In genomic region chr2:155662224-155662623, GRCh38 we compare ENCODE assay signal across 28 cellular contexts.
"Had no signal": no experiment of that assay in that cellular context is flagged by ENCODE, and none has a peak within 500 bp of the region (broad histone marks: within the 10 kb centered on the region; RNA-seq: fewer than 3 reads in every experiment).

No MANE protein-coding gene starts in this region.

- FAIRE-seq: islet of Langerhans, urothelium cell line had no signal

- H3K4me1 ChIP-seq: left lung, lower lobe of right lung, pancreas, prostate gland, suprapubic skin, tibial artery, upper lobe of right lung had no signal

- H3K27me3 ChIP-seq: left lung, pancreas, suprapubic skin, tibial artery, upper lobe of right lung had no signal

- DNase-seq: immature natural killer cell; kidney; left colon; left lung; lower lobe of right lung; mammary epithelial cell; mesenchymal stem cell; naive thymus-derived CD8-positive, alpha-beta T cell; nucleus accumbens; pancreas; posterior cingulate gyrus; retina; right cardiac atrium; stimulated activated CD4-positive, alpha-beta T cell treated with anti-CD3 and anti-CD28 coated beads, Interleukin-12 subunit alpha, Interleukin-12 subunit beta, amount 100 ng/mL, for 4 hours; stimulated activated CD4-positive, alpha-beta T cell treated with anti-CD3 and anti-CD28 coated beads, Interleukin-15, amount 100 ng/mL, for 24 hours; stimulated activated CD4-positive, alpha-beta T cell treated with anti-CD3 and anti-CD28 coated beads, Interleukin-2, amount 100 ng/mL, for 24 hours; stimulated activated CD4-positive, alpha-beta T cell treated with anti-CD3 and anti-CD28 coated beads, Interleukin-4, amount 100 ng/mL, for 1 hour; stimulated activated naive CD4-positive, alpha-beta T cell; tibial artery; upper lobe of right lung had no signal

- H3K9me3 ChIP-seq: left lung, lower lobe of right lung, pancreas, prostate gland, suprapubic skin, thoracic aorta, tibial artery, upper lobe of right lung had no signal

- H3K4me3 ChIP-seq: left lung, lower lobe of right lung, pancreas, prostate gland, skin epidermis, suprapubic skin, thoracic aorta, tibial artery, upper lobe of right lung had no signal

- H3K36me3 ChIP-seq: left lung, lower lobe of right lung, pancreas, prostate gland, suprapubic skin, thoracic aorta, tibial artery, upper lobe of right lung had no signal

- H3K27ac ChIP-seq: left lung, lower lobe of right lung, pancreas, prostate gland, skin epidermis, suprapubic skin, thoracic aorta, tibial artery, upper lobe of right lung had no signal

- ATAC-seq: left colon; left lung; lower lobe of right lung; naive thymus-derived CD8-positive, alpha-beta T cell; pancreas; right cardiac atrium; sciatic nerve; stimulated activated effector memory CD8-positive, alpha-beta T cell treated with anti-CD3 and anti-CD28 coated beads, Interleukin-12 subunit alpha, Interleukin-12 subunit beta, amount 100 ng/mL, for 72 hours; upper lobe of right lung had no signal
